ENCODE assay signal across 14 cellular contexts in the genomic region with DNA sequence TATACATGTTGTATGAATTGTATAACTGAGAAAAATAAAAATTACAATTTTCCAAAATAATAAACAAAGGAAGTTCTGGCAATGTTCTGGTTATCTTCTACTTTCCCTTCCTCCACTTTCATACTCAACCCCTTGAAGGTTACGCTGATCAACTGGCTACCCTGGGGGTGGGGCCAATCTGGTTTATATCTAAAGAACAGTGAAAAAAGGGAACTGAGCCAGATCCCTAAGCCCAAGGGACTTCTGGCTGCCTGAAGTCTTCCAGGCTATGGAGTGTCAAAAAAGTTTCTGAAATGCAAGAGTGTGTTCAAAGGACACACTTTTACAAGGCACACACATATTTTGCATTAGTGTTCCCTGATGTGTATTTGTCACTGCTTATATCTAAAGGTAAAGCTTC.
DNase-seq lines count a peak whose midpoint lies in the region; ATAC-seq and TF ChIP-seq lines count a peak whose summit lies in the region.
"Had no signal": no experiment of that assay in that cellular context is flagged by ENCODE, and none has a peak within 500 bp of the region (broad histone marks: within the 10 kb centered on the region; RNA-seq: fewer than 3 reads in every experiment).

No MANE protein-coding gene starts in this region.

- H3K27me3 ChIP-seq in A673 (replicated peaks; ENCODE audit: insufficient read depth, low read depth, low read length, poor library complexity) = no peaks in the 10 kb centered on the region
- H3K27me3 ChIP-seq: BLaER1 had no signal

- no peaks in the 10 kb centered on the region for H3K36me3 Mint-ChIP-seq in stimulated activated effector memory CD8-positive, alpha-beta T cell treated with anti-CD3 and anti-CD28 coated beads, Interleukin-12 subunit alpha, Interleukin-12 subunit beta, amount 100 ng/mL, for 72 hours
- H3K36me3 Mint-ChIP-seq: CD8-positive, alpha-beta memory T cell had no signal

- H3K27ac ChIP-seq in A673 (ENCODE audit: low read depth, low read length, poor library complexity, severe bottlenecking) = no peak overlapping the region
- H3K27ac ChIP-seq: BLaER1, GM23248 had no signal

- POLR2A ChIA-PET in A673 (lab: Charles Lee; ENCODE audit: low non-redundant PET) = interaction anchor here (0.6 kb wide), 1 partner anchor 23 kb away, joined by 3 read pairs; no protein-coding TSS in a partner anchor

- H3K9me3 ChIP-seq in A673 (ENCODE audit: low read depth, low read length, poor library complexity, severe bottlenecking) = no peaks in the 10 kb centered on the region
- H3K9me3 ChIP-seq: Caco-2 had no signal

- CTCF ChIA-PET in A673 (lab: Charles Lee) = no interaction called here

- H3K9me3 Mint-ChIP-seq in stimulated activated effector memory CD8-positive, alpha-beta T cell treated with anti-CD3 and anti-CD28 coated beads, Interleukin-12 subunit alpha, Interleukin-12 subunit beta, amount 100 ng/mL, for 72 hours = peaks cover 13% of the 10 kb centered on the region

- H3K27ac Mint-ChIP-seq in stimulated activated effector memory CD8-positive, alpha-beta T cell treated with anti-CD3 and anti-CD28 coated beads, Interleukin-12 subunit alpha, Interleukin-12 subunit beta, amount 100 ng/mL, for 72 hours = no peak overlapping the region
- H3K27ac Mint-ChIP-seq: CD8-positive, alpha-beta memory T cell had no signal

- intact Hi-C loops in A673 (cut with micrococcal nuclease; ENCODE audit: unreplicated experiment) = no loop called here

- TF ChIP-seq CTCF in A673 (conservative IDR thresholded peaks at IDR 0.05; ENCODE audit: low read depth, low read length) = no peak

- no peaks in the 10 kb centered on the region for H3K4me1 Mint-ChIP-seq in stimulated activated effector memory CD8-positive, alpha-beta T cell treated with anti-CD3 and anti-CD28 coated beads, Interleukin-12 subunit alpha, Interleukin-12 subunit beta, amount 100 ng/mL, for 72 hours
- H3K4me1 Mint-ChIP-seq: CD8-positive, alpha-beta memory T cell had no signal

- no peak overlapping the region for H3K4me3 Mint-ChIP-seq in stimulated activated effector memory CD8-positive, alpha-beta T cell treated with anti-CD3 and anti-CD28 coated beads, Interleukin-12 subunit alpha, Interleukin-12 subunit beta, amount 100 ng/mL, for 72 hours
- H3K4me3 Mint-ChIP-seq: CD8-positive, alpha-beta memory T cell had no signal

- H3K36me3 ChIP-seq in A673 (ENCODE audit: insufficient read depth, low read length, poor library complexity, severe bottlenecking) = no peaks in the 10 kb centered on the region
- H3K36me3 ChIP-seq: BLaER1 had no signal

- no TSS peak for BruUV-seq in A673 (replicated peaks; lab: Mats Ljungman, UMichigan)

- no peak overlapping the region for H3K4me3 ChIP-seq in A673 (ENCODE audit: low read depth, low read length, poor library complexity, severe bottlenecking)
- H3K4me3 ChIP-seq: BLaER1, GM23248 had no signal

- DNase-seq in A673 (ENCODE audit: low spot score) (peak; percentile 8), DMS 273 treated with DMSO at 0.1 percent for 48 hours (lab: John Stamatoyannopoulos, UW) (peak; percentile 40), NCI-H69 (lab: John Stamatoyannopoulos, UW) (peak; percentile 33), fibroblast of peridontal ligament (ENCODE audit: extremely low read depth) (peak; percentile 23), UCSD-AML1 (lab: John Stamatoyannopoulos, UW; ENCODE audit: unreplicated experiment) (no peak)
- DNase-seq in stimulated activated effector memory CD8-positive, alpha-beta T cell treated with anti-CD3 and anti-CD28 coated beads, Interleukin-12 subunit alpha, Interleukin-12 subunit beta, amount 100 ng/mL, for 72 hours (ENCODE audit: low spot score in 2 of 2) = no peak
- no peak for DNase-seq in activated CD4-positive, alpha-beta T cell treated with anti-CD3 and anti-CD28 coated beads, Interleukin-2, amount 50 U/mL, for 4 hours
- DNase-seq: Caco-2; CD8-positive, alpha-beta memory T cell; GM23248; IMR-90 had no signal

- peaks cover 4% of the 10 kb centered on the region for H3K4me1 ChIP-seq in A673 (ENCODE audit: insufficient read depth, low read length, poor library complexity, severe bottlenecking)
- H3K4me1 ChIP-seq: Caco-2 had no signal

- ATAC-seq in stimulated activated effector memory CD8-positive, alpha-beta T cell treated with anti-CD3 and anti-CD28 coated beads, Interleukin-12 subunit alpha, Interleukin-12 subunit beta, amount 100 ng/mL, for 72 hours = no peak
- ATAC-seq in GM18502 (IDR thresholded peaks at IDR 0.05; ENCODE audit: poor library complexity, unreplicated experiment) = no peak
- ATAC-seq: HCT116 had no signal

Comparison
In these comparisons a context has a peak if more than half of its experiments do, and no peak if none do; other contexts are left out.
1. DNase-seq: peak in A673 (single experiment), DMS 273 treated with DMSO at 0.1 percent for 48 hours (single experiment), NCI-H69 (single experiment) and fibroblast of peridontal ligament (single experiment); none in stimulated activated effector memory CD8-positive, alpha-beta T cell treated with anti-CD3 and anti-CD28 coated beads, Interleukin-12 subunit alpha, Interleukin-12 subunit beta, amount 100 ng/mL, for 72 hours (0 of 2), activated CD4-positive, alpha-beta T cell treated with anti-CD3 and anti-CD28 coated beads, Interleukin-2, amount 50 U/mL, for 4 hours (0 of 2) and UCSD-AML1 (single experiment).